In the genomic region with DNA sequence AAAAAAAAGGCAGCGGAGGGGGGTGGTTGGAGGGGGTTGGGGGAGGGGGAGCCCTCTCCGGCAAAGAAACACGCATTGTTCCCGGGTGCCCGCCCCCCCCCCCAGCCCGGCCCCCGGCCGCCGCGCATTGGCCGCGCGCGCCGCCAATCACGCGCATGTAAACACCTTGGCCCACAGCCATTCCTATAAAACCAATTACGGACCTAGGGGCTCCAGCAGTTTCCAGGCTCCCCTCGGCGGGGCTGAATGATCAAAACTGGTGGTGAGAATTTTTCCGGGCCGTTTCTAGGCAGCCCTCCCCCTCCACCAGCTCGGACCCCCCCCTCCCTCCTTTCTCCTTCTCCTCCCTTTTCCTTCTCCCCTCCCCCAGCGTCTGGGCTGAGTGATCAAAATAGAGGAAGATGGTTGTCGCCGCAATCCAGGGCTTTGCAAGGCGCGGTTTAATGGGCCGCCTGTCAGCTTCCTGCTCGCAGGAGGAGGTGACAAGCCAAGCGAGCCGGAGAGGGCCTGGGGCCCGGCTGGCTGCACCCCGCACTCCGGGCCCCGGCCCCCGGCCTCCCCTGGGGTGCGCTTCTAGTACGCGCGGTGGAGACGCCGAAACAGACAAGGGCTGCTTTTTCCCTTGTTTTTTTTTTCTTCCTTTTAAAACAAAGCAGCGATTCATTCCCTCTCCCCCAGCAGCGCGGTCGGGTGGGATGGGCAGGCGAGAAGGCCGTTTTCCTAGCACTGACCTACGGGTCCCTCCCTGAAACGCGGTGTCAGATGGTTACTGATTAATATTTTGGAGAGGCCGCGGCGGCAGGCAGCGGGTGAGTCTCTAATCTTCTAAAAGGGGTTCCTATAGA, we compare ENCODE assay signal across 1 cellular context.
TF ChIP-seq lines count a peak whose summit lies in the region.

No MANE protein-coding gene starts in this region.

TF ChIP-seq in K562, 482 proteins besides CTCF, POLR2A, EP300 and RAD21 (continued from another document and continues in another):
- TF ChIP-seq, protein P1, sequence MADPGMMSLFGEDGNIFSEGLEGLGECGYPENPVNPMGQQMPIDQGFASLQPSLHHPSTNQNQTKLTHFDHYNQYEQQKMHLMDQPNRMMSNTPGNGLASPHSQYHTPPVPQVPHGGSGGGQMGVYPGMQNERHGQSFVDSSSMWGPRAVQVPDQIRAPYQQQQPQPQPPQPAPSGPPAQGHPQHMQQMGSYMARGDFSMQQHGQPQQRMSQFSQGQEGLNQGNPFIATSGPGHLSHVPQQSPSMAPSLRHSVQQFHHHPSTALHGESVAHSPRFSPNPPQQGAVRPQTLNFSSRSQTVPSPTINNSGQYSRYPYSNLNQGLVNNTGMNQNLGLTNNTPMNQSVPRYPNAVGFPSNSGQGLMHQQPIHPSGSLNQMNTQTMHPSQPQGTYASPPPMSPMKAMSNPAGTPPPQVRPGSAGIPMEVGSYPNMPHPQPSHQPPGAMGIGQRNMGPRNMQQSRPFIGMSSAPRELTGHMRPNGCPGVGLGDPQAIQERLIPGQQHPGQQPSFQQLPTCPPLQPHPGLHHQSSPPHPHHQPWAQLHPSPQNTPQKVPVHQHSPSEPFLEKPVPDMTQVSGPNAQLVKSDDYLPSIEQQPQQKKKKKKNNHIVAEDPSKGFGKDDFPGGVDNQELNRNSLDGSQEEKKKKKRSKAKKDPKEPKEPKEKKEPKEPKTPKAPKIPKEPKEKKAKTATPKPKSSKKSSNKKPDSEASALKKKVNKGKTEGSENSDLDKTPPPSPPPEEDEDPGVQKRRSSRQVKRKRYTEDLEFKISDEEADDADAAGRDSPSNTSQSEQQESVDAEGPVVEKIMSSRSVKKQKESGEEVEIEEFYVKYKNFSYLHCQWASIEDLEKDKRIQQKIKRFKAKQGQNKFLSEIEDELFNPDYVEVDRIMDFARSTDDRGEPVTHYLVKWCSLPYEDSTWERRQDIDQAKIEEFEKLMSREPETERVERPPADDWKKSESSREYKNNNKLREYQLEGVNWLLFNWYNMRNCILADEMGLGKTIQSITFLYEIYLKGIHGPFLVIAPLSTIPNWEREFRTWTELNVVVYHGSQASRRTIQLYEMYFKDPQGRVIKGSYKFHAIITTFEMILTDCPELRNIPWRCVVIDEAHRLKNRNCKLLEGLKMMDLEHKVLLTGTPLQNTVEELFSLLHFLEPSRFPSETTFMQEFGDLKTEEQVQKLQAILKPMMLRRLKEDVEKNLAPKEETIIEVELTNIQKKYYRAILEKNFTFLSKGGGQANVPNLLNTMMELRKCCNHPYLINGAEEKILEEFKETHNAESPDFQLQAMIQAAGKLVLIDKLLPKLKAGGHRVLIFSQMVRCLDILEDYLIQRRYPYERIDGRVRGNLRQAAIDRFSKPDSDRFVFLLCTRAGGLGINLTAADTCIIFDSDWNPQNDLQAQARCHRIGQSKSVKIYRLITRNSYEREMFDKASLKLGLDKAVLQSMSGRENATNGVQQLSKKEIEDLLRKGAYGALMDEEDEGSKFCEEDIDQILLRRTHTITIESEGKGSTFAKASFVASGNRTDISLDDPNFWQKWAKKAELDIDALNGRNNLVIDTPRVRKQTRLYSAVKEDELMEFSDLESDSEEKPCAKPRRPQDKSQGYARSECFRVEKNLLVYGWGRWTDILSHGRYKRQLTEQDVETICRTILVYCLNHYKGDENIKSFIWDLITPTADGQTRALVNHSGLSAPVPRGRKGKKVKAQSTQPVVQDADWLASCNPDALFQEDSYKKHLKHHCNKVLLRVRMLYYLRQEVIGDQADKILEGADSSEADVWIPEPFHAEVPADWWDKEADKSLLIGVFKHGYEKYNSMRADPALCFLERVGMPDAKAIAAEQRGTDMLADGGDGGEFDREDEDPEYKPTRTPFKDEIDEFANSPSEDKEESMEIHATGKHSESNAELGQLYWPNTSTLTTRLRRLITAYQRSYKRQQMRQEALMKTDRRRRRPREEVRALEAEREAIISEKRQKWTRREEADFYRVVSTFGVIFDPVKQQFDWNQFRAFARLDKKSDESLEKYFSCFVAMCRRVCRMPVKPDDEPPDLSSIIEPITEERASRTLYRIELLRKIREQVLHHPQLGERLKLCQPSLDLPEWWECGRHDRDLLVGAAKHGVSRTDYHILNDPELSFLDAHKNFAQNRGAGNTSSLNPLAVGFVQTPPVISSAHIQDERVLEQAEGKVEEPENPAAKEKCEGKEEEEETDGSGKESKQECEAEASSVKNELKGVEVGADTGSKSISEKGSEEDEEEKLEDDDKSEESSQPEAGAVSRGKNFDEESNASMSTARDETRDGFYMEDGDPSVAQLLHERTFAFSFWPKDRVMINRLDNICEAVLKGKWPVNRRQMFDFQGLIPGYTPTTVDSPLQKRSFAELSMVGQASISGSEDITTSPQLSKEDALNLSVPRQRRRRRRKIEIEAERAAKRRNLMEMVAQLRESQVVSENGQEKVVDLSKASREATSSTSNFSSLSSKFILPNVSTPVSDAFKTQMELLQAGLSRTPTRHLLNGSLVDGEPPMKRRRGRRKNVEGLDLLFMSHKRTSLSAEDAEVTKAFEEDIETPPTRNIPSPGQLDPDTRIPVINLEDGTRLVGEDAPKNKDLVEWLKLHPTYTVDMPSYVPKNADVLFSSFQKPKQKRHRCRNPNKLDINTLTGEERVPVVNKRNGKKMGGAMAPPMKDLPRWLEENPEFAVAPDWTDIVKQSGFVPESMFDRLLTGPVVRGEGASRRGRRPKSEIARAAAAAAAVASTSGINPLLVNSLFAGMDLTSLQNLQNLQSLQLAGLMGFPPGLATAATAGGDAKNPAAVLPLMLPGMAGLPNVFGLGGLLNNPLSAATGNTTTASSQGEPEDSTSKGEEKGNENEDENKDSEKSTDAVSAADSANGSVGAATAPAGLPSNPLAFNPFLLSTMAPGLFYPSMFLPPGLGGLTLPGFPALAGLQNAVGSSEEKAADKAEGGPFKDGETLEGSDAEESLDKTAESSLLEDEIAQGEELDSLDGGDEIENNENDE (IDR thresholded peaks at IDR 0.05; ENCODE audit: low read depth, low read length): no peak
- no peak for TF ChIP-seq ILF3 (IDR thresholded peaks at IDR 0.05; ENCODE audit: borderline replicate concordance)
- no peak; the same call in 1 of the 2 replicates for TF ChIP-seq ZNF589 (CRISPR knock-in tag; IDR thresholded peaks at IDR 0.05; ENCODE audit: low read depth)
- no peak for TF ChIP-seq HNRNPL (IDR thresholded peaks at IDR 0.05; ENCODE audit: low read depth, low read length)
- peak; percentile 97 for TF ChIP-seq PKNOX1 (IDR thresholded peaks at IDR 0.05)
- TF ChIP-seq ZNF175 (CRISPR knock-in tag; IDR thresholded peaks at IDR 0.05; ENCODE audit: low read depth): no peak
- TF ChIP-seq NFIC (IDR thresholded peaks at IDR 0.05): peak; percentile 90
- TF ChIP-seq ZNF384 (IDR thresholded peaks at IDR 0.05; ENCODE audit: low read depth, low read length): peak; percentile 24; the same call in 1 of the 2 replicates
- no peak for TF ChIP-seq ZNF133 (CRISPR knock-in tag; IDR thresholded peaks at IDR 0.05)
- no peak for TF ChIP-seq ZNF12 (CRISPR knock-in tag; IDR thresholded peaks at IDR 0.05)
- TF ChIP-seq RAD51 (IDR thresholded peaks at IDR 0.05; ENCODE audit: borderline replicate concordance, low read depth): 0 out of 2 replicates have a peak, but pooled peaks have one; percentile 14
- no peak for TF ChIP-seq TCF3 (CRISPR knock-in tag; IDR thresholded peaks at IDR 0.05)
- TF ChIP-seq ZBED1 (IDR thresholded peaks at IDR 0.05): no peak
- no peak for TF ChIP-seq ZNF707 (CRISPR knock-in tag; conservative IDR thresholded peaks at IDR 0.05)
- TF ChIP-seq FIP1L1 (IDR thresholded peaks at IDR 0.05; ENCODE audit: low read depth, low read length, poor library complexity, severe bottlenecking): peak; percentile 2
- no peak for TF ChIP-seq ZBTB34 (CRISPR knock-in tag; IDR thresholded peaks at IDR 0.05)
- TF ChIP-seq, protein P2, sequence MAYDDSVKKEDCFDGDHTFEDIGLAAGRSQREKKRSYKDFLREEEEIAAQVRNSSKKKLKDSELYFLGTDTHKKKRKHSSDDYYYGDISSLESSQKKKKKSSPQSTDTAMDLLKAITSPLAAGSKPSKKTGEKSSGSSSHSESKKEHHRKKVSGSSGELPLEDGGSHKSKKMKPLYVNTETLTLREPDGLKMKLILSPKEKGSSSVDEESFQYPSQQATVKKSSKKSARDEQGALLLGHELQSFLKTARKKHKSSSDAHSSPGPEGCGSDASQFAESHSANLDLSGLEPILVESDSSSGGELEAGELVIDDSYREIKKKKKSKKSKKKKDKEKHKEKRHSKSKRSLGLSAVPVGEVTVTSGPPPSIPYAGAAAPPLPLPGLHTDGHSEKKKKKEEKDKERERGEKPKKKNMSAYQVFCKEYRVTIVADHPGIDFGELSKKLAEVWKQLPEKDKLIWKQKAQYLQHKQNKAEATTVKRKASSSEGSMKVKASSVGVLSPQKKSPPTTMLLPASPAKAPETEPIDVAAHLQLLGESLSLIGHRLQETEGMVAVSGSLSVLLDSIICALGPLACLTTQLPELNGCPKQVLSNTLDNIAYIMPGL (CRISPR knock-in tag; IDR thresholded peaks at IDR 0.05): no peak
- 0 out of 4 replicates have a peak, but pooled peaks of 1 of the 2 experiments have one; percentile 34 for TF ChIP-seq ARNT (IDR thresholded peaks at IDR 0.05)
- no peak for TF ChIP-seq BRCA1 (IDR thresholded peaks at IDR 0.05)
- no peak for TF ChIP-seq BRCA1 (CRISPR knock-in tag; IDR thresholded peaks at IDR 0.05)
- TF ChIP-seq TSC22D4 (tag; IDR thresholded peaks at IDR 0.05): no peak
- no peak for TF ChIP-seq ZNF699 (CRISPR knock-in tag; IDR thresholded peaks at IDR 0.05; ENCODE audit: insufficient replicate concordance)
- no peak for TF ChIP-seq THAP7 (CRISPR knock-in tag; IDR thresholded peaks at IDR 0.05)
- TF ChIP-seq, protein P3, sequence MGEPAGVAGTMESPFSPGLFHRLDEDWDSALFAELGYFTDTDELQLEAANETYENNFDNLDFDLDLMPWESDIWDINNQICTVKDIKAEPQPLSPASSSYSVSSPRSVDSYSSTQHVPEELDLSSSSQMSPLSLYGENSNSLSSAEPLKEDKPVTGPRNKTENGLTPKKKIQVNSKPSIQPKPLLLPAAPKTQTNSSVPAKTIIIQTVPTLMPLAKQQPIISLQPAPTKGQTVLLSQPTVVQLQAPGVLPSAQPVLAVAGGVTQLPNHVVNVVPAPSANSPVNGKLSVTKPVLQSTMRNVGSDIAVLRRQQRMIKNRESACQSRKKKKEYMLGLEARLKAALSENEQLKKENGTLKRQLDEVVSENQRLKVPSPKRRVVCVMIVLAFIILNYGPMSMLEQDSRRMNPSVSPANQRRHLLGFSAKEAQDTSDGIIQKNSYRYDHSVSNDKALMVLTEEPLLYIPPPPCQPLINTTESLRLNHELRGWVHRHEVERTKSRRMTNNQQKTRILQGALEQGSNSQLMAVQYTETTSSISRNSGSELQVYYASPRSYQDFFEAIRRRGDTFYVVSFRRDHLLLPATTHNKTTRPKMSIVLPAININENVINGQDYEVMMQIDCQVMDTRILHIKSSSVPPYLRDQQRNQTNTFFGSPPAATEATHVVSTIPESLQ (CRISPR knock-in tag; IDR thresholded peaks at IDR 0.05): no peak
- TF ChIP-seq ZNF766 (CRISPR knock-in tag; conservative IDR thresholded peaks at IDR 0.05): 0 out of 2 replicates have a peak, but pooled peaks have one; percentile 45
- TF ChIP-seq GATAD2A (IDR thresholded peaks at IDR 0.05): 0 out of 2 replicates have a peak, but pooled peaks have one; percentile 28
- TF ChIP-seq ZC3H4 (CRISPR knock-in tag; IDR thresholded peaks at IDR 0.05; ENCODE audit: borderline replicate concordance): no peak
- TF ChIP-seq, protein P4, sequence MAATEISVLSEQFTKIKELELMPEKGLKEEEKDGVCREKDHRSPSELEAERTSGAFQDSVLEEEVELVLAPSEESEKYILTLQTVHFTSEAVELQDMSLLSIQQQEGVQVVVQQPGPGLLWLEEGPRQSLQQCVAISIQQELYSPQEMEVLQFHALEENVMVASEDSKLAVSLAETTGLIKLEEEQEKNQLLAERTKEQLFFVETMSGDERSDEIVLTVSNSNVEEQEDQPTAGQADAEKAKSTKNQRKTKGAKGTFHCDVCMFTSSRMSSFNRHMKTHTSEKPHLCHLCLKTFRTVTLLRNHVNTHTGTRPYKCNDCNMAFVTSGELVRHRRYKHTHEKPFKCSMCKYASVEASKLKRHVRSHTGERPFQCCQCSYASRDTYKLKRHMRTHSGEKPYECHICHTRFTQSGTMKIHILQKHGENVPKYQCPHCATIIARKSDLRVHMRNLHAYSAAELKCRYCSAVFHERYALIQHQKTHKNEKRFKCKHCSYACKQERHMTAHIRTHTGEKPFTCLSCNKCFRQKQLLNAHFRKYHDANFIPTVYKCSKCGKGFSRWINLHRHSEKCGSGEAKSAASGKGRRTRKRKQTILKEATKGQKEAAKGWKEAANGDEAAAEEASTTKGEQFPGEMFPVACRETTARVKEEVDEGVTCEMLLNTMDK (IDR thresholded peaks at IDR 0.05; ENCODE audit: borderline replicate concordance, insufficient read depth, low read depth, low read length, poor library complexity, severe bottlenecking): no peak
- TF ChIP-seq E2F6 (IDR thresholded peaks at IDR 0.05; ENCODE audit: borderline replicate concordance in 1 of 2, extremely low read depth in 1 of 2, insufficient read depth in 1 of 2, insufficient read length in 1 of 2, low read depth in 1 of 2, low read length in 1 of 2, poor library complexity in 1 of 2, severe bottlenecking in 1 of 2): no peak
- TF ChIP-seq EZH2 (IDR thresholded peaks at IDR 0.05; ENCODE audit: borderline replicate concordance, low read depth, low read length): no peak
